Comparison of ENCODE assay signal across 39 cellular contexts in genomic region chr1:205387845-205388244, GRCh38. TPM values are rescaled to one million over a fixed set of nuclear protein-coding genes. Genes with fewer than 3 reads are reported as not detected.
"Had no signal": no experiment of that assay in that cellular context is flagged by ENCODE, and none has a peak within 500 bp of the region (broad histone marks: within the 10 kb centered on the region; RNA-seq: fewer than 3 reads in every experiment).

No MANE protein-coding gene starts in this region.

- H3K4me3 ChIP-seq: adrenal gland, body of pancreas, breast epithelium had no signal

- H3K27ac Mint-ChIP-seq: activated CD4-positive, alpha-beta memory T cell treated with anti-CD3 and anti-CD28 coated beads, Interleukin-2, amount 10 ng/mL, durations not matched to agents 7 days and 5 days; activated CD4-positive, alpha-beta T cell treated with anti-CD3 and anti-CD28 coated beads for 36 hours; activated CD4-positive, alpha-beta T cell treated with anti-CD3 and anti-CD28 coated beads, Interleukin-2, amount 10 ng/mL, durations not matched to agents 7 days and 5 days; activated CD8-positive, alpha-beta T cell treated with anti-CD3 and anti-CD28 coated beads, Interleukin-2, amount 10 ng/mL, durations not matched to agents 7 days and 5 days; activated naive CD4-positive, alpha-beta T cell treated with anti-CD3 and anti-CD28 coated beads for 36 hours; activated naive CD4-positive, alpha-beta T cell treated with anti-CD3 and anti-CD28 coated beads, Interleukin-2, amount 50 U/mL, for 72 hours; activated naive CD8-positive, alpha-beta T cell treated with anti-CD3 and anti-CD28 coated beads for 36 hours; activated T-cell treated with anti-CD3 and anti-CD28 coated beads, Interleukin-2, amount 50 U/mL, for 72 hours; activated T-helper 1 cell treated with anti-CD3 and anti-CD28 coated beads, Interleukin-12 subunit alpha, Interleukin-12 subunit beta, Interleukin-2, Interleukin-4 antibody, amounts not matched to agents 30 ng/mL and 10 ng/mL and 1 ng/mL, durations not matched to agents 14 hours and 24 hours and 36 hours; activated T-helper 17 cell treated with anti-CD3 and anti-CD28 coated beads, Interleukin-2, amount 50 U/mL, for 72 hours; T-helper 1 cell treated with Interleukin-12 subunit alpha and Interleukin-12 subunit beta and Interleukin-4 antibody, amounts not matched to agents 30 μg/mL and 1 μg/mL, for 36 hours; T-helper 2 cell treated with Interferon-gamma antibody and Interleukin-4, amounts not matched to agents 5 μg/mL and 100 μg/mL, for 36 hours; WTC11 had no signal

- H3K36me3 Mint-ChIP-seq: activated naive CD4-positive, alpha-beta T cell treated with anti-CD3 and anti-CD28 coated beads, Interleukin-2, amount 50 U/mL, for 72 hours; activated naive CD8-positive, alpha-beta T cell treated with anti-CD3 and anti-CD28 coated beads for 36 hours; WTC11 had no signal

- FAIRE-seq: astrocyte had no signal

- H3K27ac ChIP-seq: adrenal gland, body of pancreas, brain microvascular endothelial cell, breast epithelium, VCaP had no signal

- H3K9me3 ChIP-seq: adrenal gland, body of pancreas, breast epithelium had no signal

- H3K4me3 Mint-ChIP-seq: activated CD4-positive, alpha-beta memory T cell treated with anti-CD3 and anti-CD28 coated beads, Interleukin-2, amount 10 ng/mL, durations not matched to agents 7 days and 5 days; activated CD4-positive, alpha-beta T cell treated with anti-CD3 and anti-CD28 coated beads for 36 hours; activated CD4-positive, alpha-beta T cell treated with anti-CD3 and anti-CD28 coated beads, Interleukin-2, amount 10 ng/mL, durations not matched to agents 7 days and 5 days; activated CD8-positive, alpha-beta T cell treated with anti-CD3 and anti-CD28 coated beads, Interleukin-2, amount 10 ng/mL, durations not matched to agents 7 days and 5 days; activated naive CD4-positive, alpha-beta T cell treated with anti-CD3 and anti-CD28 coated beads for 36 hours; activated naive CD8-positive, alpha-beta T cell treated with anti-CD3 and anti-CD28 coated beads for 36 hours; activated T-cell treated with anti-CD3 and anti-CD28 coated beads, Interleukin-2, amount 50 U/mL, for 4 hours; activated T-cell treated with anti-CD3 and anti-CD28 coated beads, Interleukin-2, amount 50 U/mL, for 72 hours; activated T-helper 1 cell treated with anti-CD3 and anti-CD28 coated beads, Interleukin-12 subunit alpha, Interleukin-12 subunit beta, Interleukin-2, Interleukin-4 antibody, amounts not matched to agents 30 ng/mL and 10 ng/mL and 1 ng/mL, durations not matched to agents 14 hours and 24 hours and 36 hours; activated T-helper 17 cell treated with anti-CD3 and anti-CD28 coated beads, Interleukin-2, amount 50 U/mL, for 72 hours; T-helper 1 cell treated with Interleukin-12 subunit alpha and Interleukin-12 subunit beta and Interleukin-4 antibody, amounts not matched to agents 30 μg/mL and 1 μg/mL, for 36 hours; T-helper 2 cell treated with Interferon-gamma antibody and Interleukin-4, amounts not matched to agents 5 μg/mL and 100 μg/mL, for 36 hours; WTC11 had no signal

- DNase-seq: activated CD4-positive, alpha-beta memory T cell treated with anti-CD3 and anti-CD28 coated beads, Interleukin-2, amount 10 ng/mL, durations not matched to agents 7 days and 5 days; activated CD4-positive, alpha-beta T cell treated with anti-CD3 and anti-CD28 coated beads for 1 hour; activated CD4-positive, alpha-beta T cell treated with anti-CD3 and anti-CD28 coated beads for 36 hours; activated CD4-positive, alpha-beta T cell treated with anti-CD3 and anti-CD28 coated beads for 48 hours; activated CD4-positive, alpha-beta T cell treated with anti-CD3 and anti-CD28 coated beads, Interleukin-2, amount 10 ng/mL, durations not matched to agents 7 days and 5 days; activated CD4-positive, alpha-beta T cell treated with anti-CD3 and anti-CD28 coated beads, Interleukin-2, amount 50 U/mL, for 48 hours; activated CD4-positive, CD25-positive, alpha-beta regulatory T cell; activated CD8-positive, alpha-beta memory T cell treated with anti-CD3 and anti-CD28 coated beads, Interleukin-2, amount 50 U/mL, for 4 hours; activated CD8-positive, alpha-beta T cell treated with anti-CD3 and anti-CD28 coated beads, Interleukin-2, amount 10 ng/mL, durations not matched to agents 7 days and 5 days; activated effector memory CD4-positive, alpha-beta T cell treated with anti-CD3 and anti-CD28 coated beads, Interleukin-2, amount 50 U/mL, for 16 hours; activated gamma-delta T cell treated with Interleukin-2 at 50 U/mL for 16 hours; activated naive CD4-positive, alpha-beta T cell; activated naive CD4-positive, alpha-beta T cell treated with anti-CD3 and anti-CD28 coated beads for 36 hours; activated naive CD4-positive, alpha-beta T cell treated with anti-CD3 and anti-CD28 coated beads, Interleukin-2, amount 50 U/mL, for 16 hours; activated naive CD8-positive, alpha-beta T cell treated with anti-CD3 and anti-CD28 coated beads for 36 hours; activated T-cell treated with anti-CD3 and anti-CD28 coated beads, Interleukin-2, amount 50 U/mL, for 1 hour; activated T-cell treated with anti-CD3 and anti-CD28 coated beads, Interleukin-2, amount 50 U/mL, for 4 hours; activated T-cell treated with anti-CD3 and anti-CD28 coated beads, Interleukin-2, amount 50 U/mL, for 72 hours; adrenal gland; amniotic stem cell; aorta; body of pancreas; brain microvascular endothelial cell; central memory CD4-positive, alpha-beta T cell; T-helper 1 cell; T-helper 2 cell; T-helper 9 cell had no signal

- H3K9me3 Mint-ChIP-seq: activated CD4-positive, alpha-beta memory T cell treated with anti-CD3 and anti-CD28 coated beads, Interleukin-2, amount 10 ng/mL, durations not matched to agents 7 days and 5 days; activated CD4-positive, alpha-beta T cell treated with anti-CD3 and anti-CD28 coated beads, Interleukin-2, amount 10 ng/mL, durations not matched to agents 7 days and 5 days; activated naive CD4-positive, alpha-beta T cell treated with anti-CD3 and anti-CD28 coated beads for 36 hours; activated naive CD4-positive, alpha-beta T cell treated with anti-CD3 and anti-CD28 coated beads, Interleukin-2, amount 50 U/mL, for 72 hours; activated naive CD8-positive, alpha-beta T cell treated with anti-CD3 and anti-CD28 coated beads for 36 hours; activated T-cell treated with anti-CD3 and anti-CD28 coated beads, Interleukin-2, amount 50 U/mL, for 4 hours; activated T-cell treated with anti-CD3 and anti-CD28 coated beads, Interleukin-2, amount 50 U/mL, for 72 hours; activated T-helper 1 cell treated with anti-CD3 and anti-CD28 coated beads, Interleukin-12 subunit alpha, Interleukin-12 subunit beta, Interleukin-2, Interleukin-4 antibody, amounts not matched to agents 30 ng/mL and 10 ng/mL and 1 ng/mL, durations not matched to agents 14 hours and 24 hours and 36 hours; activated T-helper 17 cell treated with anti-CD3 and anti-CD28 coated beads, Interleukin-2, amount 50 U/mL, for 72 hours; T-helper 1 cell treated with Interleukin-12 subunit alpha and Interleukin-12 subunit beta and Interleukin-4 antibody, amounts not matched to agents 30 μg/mL and 1 μg/mL, for 36 hours; T-helper 2 cell treated with Interferon-gamma antibody and Interleukin-4, amounts not matched to agents 5 μg/mL and 100 μg/mL, for 36 hours; WTC11 had no signal

- H3K4me1 ChIP-seq: body of pancreas, breast epithelium had no signal

- H3K4me1 Mint-ChIP-seq: activated CD4-positive, alpha-beta memory T cell treated with anti-CD3 and anti-CD28 coated beads, Interleukin-2, amount 10 ng/mL, durations not matched to agents 7 days and 5 days; activated CD4-positive, alpha-beta T cell treated with anti-CD3 and anti-CD28 coated beads for 36 hours; activated CD4-positive, alpha-beta T cell treated with anti-CD3 and anti-CD28 coated beads, Interleukin-2, amount 10 ng/mL, durations not matched to agents 7 days and 5 days; activated naive CD8-positive, alpha-beta T cell treated with anti-CD3 and anti-CD28 coated beads for 36 hours; activated T-helper 17 cell treated with anti-CD3 and anti-CD28 coated beads, Interleukin-2, amount 50 U/mL, for 72 hours; WTC11 had no signal

- H3K27me3 ChIP-seq: adrenal gland, body of pancreas, breast epithelium had no signal

- ATAC-seq: activated CD4-positive, alpha-beta T cell treated with anti-CD3 and anti-CD28 coated beads for 36 hours; activated CD4-positive, CD25-positive, alpha-beta regulatory T cell treated with anti-CD3 and anti-CD28 coated beads, Interleukin-2, amount 50 U/mL, for 24 hours; activated CD8-positive, alpha-beta T cell treated with anti-CD3 and anti-CD28 coated beads, Interleukin-2, amount 10 ng/mL, durations not matched to agents 7 days and 5 days; activated naive CD4-positive, alpha-beta T cell treated with anti-CD3 and anti-CD28 coated beads, Interleukin-2, amount 50 U/mL, for 72 hours; activated T-cell treated with anti-CD3 and anti-CD28 coated beads, Interleukin-2, amount 50 U/mL, for 4 hours; activated T-cell treated with anti-CD3 and anti-CD28 coated beads, Interleukin-2, amount 50 U/mL, for 72 hours; activated T-helper 17 cell treated with anti-CD3 and anti-CD28 coated beads, Interleukin-2, amount 50 U/mL, for 72 hours; body of pancreas; WTC11 had no signal

- H3K36me3 ChIP-seq: adrenal gland, brain microvascular endothelial cell, breast epithelium had no signal

RNA-seq across cellular contexts. Expression of gene KLHDC8A, which starts 31.1 kb away (rescaled TPM):
- total RNA-seq: activated CD4-positive, alpha-beta memory T cell treated with anti-CD3 and anti-CD28 coated beads, Interleukin-2, amount 10 ng/mL, durations not matched to agents 7 days and 5 days; activated CD4-positive, alpha-beta T cell treated with anti-CD3 and anti-CD28 coated beads for 36 hours; activated CD4-positive, alpha-beta T cell treated with anti-CD3 and anti-CD28 coated beads, Interleukin-2, amount 10 ng/mL, durations not matched to agents 7 days and 5 days; activated CD8-positive, alpha-beta memory T cell treated with anti-CD3 and anti-CD28 coated beads for 36 hours; activated CD8-positive, alpha-beta T cell treated with anti-CD3 and anti-CD28 coated beads, Interleukin-2, amount 10 ng/mL, durations not matched to agents 7 days and 5 days; activated naive CD4-positive, alpha-beta T cell treated with anti-CD3 and anti-CD28 coated beads for 36 hours; activated naive CD4-positive, alpha-beta T cell treated with anti-CD3 and anti-CD28 coated beads, Interleukin-2, amount 50 U/mL, for 72 hours; activated naive CD8-positive, alpha-beta T cell treated with anti-CD3 and anti-CD28 coated beads for 36 hours; activated T-cell treated with anti-CD3 and anti-CD28 coated beads, Interleukin-2, amount 50 U/mL, for 72 hours; activated T-helper 1 cell treated with anti-CD3 and anti-CD28 coated beads, Interleukin-12 subunit alpha, Interleukin-12 subunit beta, Interleukin-2, Interleukin-4 antibody, amounts not matched to agents 30 ng/mL and 10 ng/mL and 1 ng/mL, durations not matched to agents 14 hours and 24 hours and 36 hours; activated T-helper 17 cell treated with anti-CD3 and anti-CD28 coated beads, Interleukin-2, amount 50 U/mL, for 72 hours; breast epithelium; cardiac septum had no signal
- polyA plus RNA-seq: aorta had no signal

RNA-seq across cellular contexts. Expression of gene LEMD1, which starts 34.0 kb away (rescaled TPM):
- total RNA-seq: activated T-helper 1 cell treated with anti-CD3 and anti-CD28 coated beads, Interleukin-12 subunit alpha, Interleukin-12 subunit beta, Interleukin-2, Interleukin-4 antibody, amounts not matched to agents 30 ng/mL and 10 ng/mL and 1 ng/mL, durations not matched to agents 14 hours and 24 hours and 36 hours; adrenal gland; aorta; body of pancreas; cardiac septum had no signal
- polyA plus RNA-seq: aorta had no signal
